Comparison of ENCODE assay signal across 1 cellular context in the genomic region with DNA sequence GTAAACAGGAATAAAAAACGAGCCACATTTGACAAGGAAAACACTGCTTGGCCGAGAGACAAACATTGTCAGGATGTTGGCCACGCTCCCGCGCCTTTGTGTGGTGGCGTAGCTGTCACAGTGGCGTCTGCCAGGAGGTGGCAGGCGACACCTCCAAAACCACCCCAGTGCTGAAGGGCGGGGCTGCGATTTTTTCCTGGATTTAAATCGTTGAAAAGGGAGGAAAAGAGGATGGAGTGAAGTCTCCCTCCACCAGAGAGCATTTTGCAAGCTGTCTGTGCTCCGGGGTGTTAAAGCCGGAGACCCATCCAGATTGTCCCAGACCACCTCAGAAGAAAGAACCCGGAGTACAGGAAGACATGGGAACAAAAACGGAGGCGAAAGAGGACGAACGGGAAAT.
TF ChIP-seq lines count a peak whose summit lies in the region.

No MANE protein-coding gene starts in this region.

TF ChIP-seq in HCT116, 20 proteins besides CTCF, POLR2A, EP300 and RAD21:
- TF ChIP-seq EZH2 (IDR thresholded peaks at IDR 0.05) (no peak), FOSL1 (IDR thresholded peaks at IDR 0.05; ENCODE audit: low read depth) (no peak), YY1 (IDR thresholded peaks at IDR 0.05; ENCODE audit: extremely low read depth, insufficient replicate concordance, low read depth, low read length) (peak; percentile 2), EGR1 (IDR thresholded peaks at IDR 0.05; ENCODE audit: low read depth) (no peak)
- TF ChIP-seq, protein P1, sequence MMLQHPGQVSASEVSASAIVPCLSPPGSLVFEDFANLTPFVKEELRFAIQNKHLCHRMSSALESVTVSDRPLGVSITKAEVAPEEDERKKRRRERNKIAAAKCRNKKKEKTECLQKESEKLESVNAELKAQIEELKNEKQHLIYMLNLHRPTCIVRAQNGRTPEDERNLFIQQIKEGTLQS (IDR thresholded peaks at IDR 0.05) = no peak
